ENCODE assay signal across 9 cellular contexts in the genomic region with DNA sequence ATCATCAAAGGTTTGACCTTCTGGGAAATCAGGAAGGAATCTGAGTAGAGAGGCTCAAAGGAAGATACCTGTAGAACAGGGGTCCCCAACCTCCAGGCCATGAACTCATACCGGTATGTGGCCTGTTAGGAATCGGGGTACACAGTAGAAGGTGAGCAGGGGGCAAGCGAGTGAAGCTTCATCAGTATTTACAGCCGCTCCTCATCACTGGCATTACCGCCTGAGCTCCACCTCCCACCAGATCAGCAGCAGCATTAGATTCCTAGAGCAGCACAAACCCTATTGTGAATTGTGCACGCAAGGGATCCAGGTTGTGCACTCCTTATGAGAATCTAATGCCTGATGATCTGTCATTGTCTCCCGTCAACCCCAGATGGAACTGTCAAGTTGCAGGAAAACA.
"Had no signal": no experiment of that assay in that cellular context is flagged by ENCODE, and none has a peak within 500 bp of the region (broad histone marks: within the 10 kb centered on the region; RNA-seq: fewer than 3 reads in every experiment).

No MANE protein-coding gene starts in this region.

- H3K27ac Mint-ChIP-seq: HFFc6, IgD-negative memory B cell had no signal

- ATAC-seq: HepG2 had no signal

- H3K4me3 Mint-ChIP-seq: HFFc6, IgD-negative memory B cell had no signal

- H2AFZ ChIP-seq: GM23248 had no signal

- H3K27ac ChIP-seq: GM23248, HL-60 had no signal

- FAIRE-seq: HepG2 had no signal

- DNase-seq: GM23248, GOT3, H7, HCEC 1CT, HFFc6, KBM-7 had no signal

- H3K36me3 Mint-ChIP-seq: IgD-negative memory B cell had no signal

- H3K4me3 ChIP-seq: GM23248 had no signal

- H3K9ac ChIP-seq: GM23248 had no signal

- H3K27me3 Mint-ChIP-seq: IgD-negative memory B cell had no signal

- H3K9me3 Mint-ChIP-seq: HFFc6 had no signal

- H3K4me1 Mint-ChIP-seq: IgD-negative memory B cell had no signal
